10 cellular contexts compared by ENCODE assay signal in genomic region chrX:2135421-2135820, GRCh38.
"Had no signal": no experiment of that assay in that cellular context is flagged by ENCODE, and none has a peak within 500 bp of the region (broad histone marks: within the 10 kb centered on the region; RNA-seq: fewer than 3 reads in every experiment).

No MANE protein-coding gene starts in this region.

- H3K36me3 ChIP-seq: HAP-1 had no signal

- H3K9ac ChIP-seq: GM23248 had no signal

- DNase-seq: GM23248, GOT3, H7, H9, HCEC 1CT, HFFc6 had no signal

- H3K4me1 ChIP-seq: HAP-1 had no signal

- H3K4me2 ChIP-seq: GM23338 had no signal

- H3K27ac ChIP-seq: GM23248 had no signal

- H3K9me3 Mint-ChIP-seq: H9 had no signal

- H3K4me3 ChIP-seq: GM23248, GM23338, HAP-1 had no signal

- H2AFZ ChIP-seq: GM23248, GM23338 had no signal

- FAIRE-seq: H54 had no signal

- H3K27ac Mint-ChIP-seq: GM23338, HFFc6 had no signal

- H3K4me3 Mint-ChIP-seq: GM23338, H9, HFFc6 had no signal

- H3K9me3 ChIP-seq: HAP-1 had no signal

- ATAC-seq: GM23338, HCT116 had no signal
